ENCODE assay signal across 2 cellular contexts in genomic region chr1:235823684-235824083, GRCh38.
TF ChIP-seq lines count a peak whose summit lies in the region.

No MANE protein-coding gene starts in this region.

TF ChIP-seq in HepG2, 621 proteins besides CTCF, POLR2A, EP300 and RAD21 (continues in another document):
- TF ChIP-seq TCF7L2 (IDR thresholded peaks at IDR 0.05; ENCODE audit: low read depth, low read length) (peak; percentile 35; the same call in 1 of the 2 replicates), HMGA1 (CRISPR knock-in tag; conservative IDR thresholded peaks at IDR 0.05) (no peak), HES4 (CRISPR knock-in tag; IDR thresholded peaks at IDR 0.05; ENCODE audit: borderline replicate concordance) (no peak), ZFY (CRISPR knock-in tag; IDR thresholded peaks at IDR 0.05) (no peak), ARID5B (CRISPR knock-in tag; IDR thresholded peaks at IDR 0.05) (peak; percentile 86), TCF7 (IDR thresholded peaks at IDR 0.05; ENCODE audit: low read depth) (peak; percentile 89), ZNF644 (CRISPR knock-in tag; IDR thresholded peaks at IDR 0.05; ENCODE audit: low read depth) (peak; percentile 46; the same call in 1 of the 2 replicates), DMAP1 (CRISPR knock-in tag; IDR thresholded peaks at IDR 0.05) (peak; percentile 39; the same call in 1 of the 2 replicates), HOMEZ (CRISPR knock-in tag; IDR thresholded peaks at IDR 0.05; ENCODE audit: low read depth) (peak; percentile 40; the same call in 1 of the 2 replicates), RXRB (CRISPR knock-in tag; IDR thresholded peaks at IDR 0.05; ENCODE audit: borderline replicate concordance) (peak; percentile 55), HMG20A (CRISPR knock-in tag; IDR thresholded peaks at IDR 0.05; ENCODE audit: borderline replicate concordance) (peak; percentile 77; the same call in 1 of the 2 replicates), SOX5 (CRISPR knock-in tag; IDR thresholded peaks at IDR 0.05; ENCODE audit: borderline replicate concordance) (peak; percentile 78; the same call in 1 of the 2 replicates), FOXK1 (CRISPR knock-in tag; IDR thresholded peaks at IDR 0.05; ENCODE audit: borderline replicate concordance, low read depth) (0 out of 2 replicates have a peak, but pooled peaks have one; percentile 23), FOXP4 (CRISPR knock-in tag; IDR thresholded peaks at IDR 0.05) (peak; percentile 58), NCOA2 (CRISPR knock-in tag; IDR thresholded peaks at IDR 0.05) (peak; percentile 67), LCORL (IDR thresholded peaks at IDR 0.05) (no peak), LCORL (CRISPR knock-in tag; IDR thresholded peaks at IDR 0.05) (0 out of 2 replicates have a peak, but pooled peaks have one; percentile 30), HDAC1 (CRISPR knock-in tag; IDR thresholded peaks at IDR 0.05) (0 out of 2 replicates have a peak, but pooled peaks have one; percentile 34), MED1 (CRISPR knock-in tag; IDR thresholded peaks at IDR 0.05) (peak; percentile 61), ISX (CRISPR knock-in tag; conservative IDR thresholded peaks at IDR 0.05) (no peak), BCL6 (CRISPR knock-in tag; IDR thresholded peaks at IDR 0.05) (0 out of 2 replicates have a peak, but pooled peaks have one; percentile 41), KLF6 (CRISPR knock-in tag; IDR thresholded peaks at IDR 0.05) (peak; percentile 44; the same call in 1 of the 2 replicates), TEAD3 (CRISPR knock-in tag; optimal IDR thresholded peaks at IDR 0.05; ENCODE audit: borderline replicate concordance) (peak; percentile 66), ZMAT3 (CRISPR knock-in tag; conservative IDR thresholded peaks at IDR 0.05) (no peak), MXD4 (CRISPR knock-in tag; IDR thresholded peaks at IDR 0.05) (0 out of 2 replicates have a peak, but pooled peaks have one; percentile 24), ZNF331 (CRISPR knock-in tag; IDR thresholded peaks at IDR 0.05) (0 out of 2 replicates have a peak, but pooled peaks have one; percentile 28), SAP130 (CRISPR knock-in tag; IDR thresholded peaks at IDR 0.05; ENCODE audit: low read depth) (peak; percentile 44; the same call in 1 of the 2 replicates), NR2F6 (IDR thresholded peaks at IDR 0.05) (peak; percentile 29; the same call in 1 of the 2 replicates), NR2F6 (CRISPR knock-in tag; IDR thresholded peaks at IDR 0.05) (0 out of 2 replicates have a peak, but pooled peaks have one; percentile 23)

TF ChIP-seq in IMR-90, 13 proteins besides CTCF, POLR2A, EP300 and RAD21:
- TF ChIP-seq BHLHE40 (IDR thresholded peaks at IDR 0.05; ENCODE audit: low read depth, low read length) (no peak), RFX5 (IDR thresholded peaks at IDR 0.05; ENCODE audit: low read depth, low read length) (no peak), USF2 (IDR thresholded peaks at IDR 0.05; ENCODE audit: low read depth, low read length) (no peak), NFE2L2 (IDR thresholded peaks at IDR 0.05; ENCODE audit: low read depth, low read length) (no peak), RCOR1 (IDR thresholded peaks at IDR 0.05; ENCODE audit: insufficient replicate concordance, low read length) (no peak), CEBPB (IDR thresholded peaks at IDR 0.05; ENCODE audit: low read depth, low read length) (no peak), MAFK (IDR thresholded peaks at IDR 0.05; ENCODE audit: low read depth, low read length) (no peak), CHD1 (IDR thresholded peaks at IDR 0.05; ENCODE audit: low read depth, low read length) (no peak), MAZ (IDR thresholded peaks at IDR 0.05; ENCODE audit: borderline replicate concordance, low read depth, low read length) (no peak), FOS (IDR thresholded peaks at IDR 0.05; ENCODE audit: low read depth, low read length) (no peak), ELK1 (IDR thresholded peaks at IDR 0.05; ENCODE audit: borderline replicate concordance, low read depth, low read length) (no peak), MXI1 (IDR thresholded peaks at IDR 0.05; ENCODE audit: borderline replicate concordance, low read depth, low read length) (no peak), SMC3 (IDR thresholded peaks at IDR 0.05; ENCODE audit: low read depth, low read length) (no peak)
